9 cellular contexts compared by ENCODE assay signal in genomic region chr6:41638002-41638800, GRCh38. TPM values are rescaled to one million over a fixed set of nuclear protein-coding genes. Genes with fewer than 3 reads are reported as not detected.
DNase-seq lines count a peak whose midpoint lies in the region; ATAC-seq and TF ChIP-seq lines count a peak whose summit lies in the region.
"Had no signal": no experiment of that assay in that cellular context is flagged by ENCODE, and none has a peak within 500 bp of the region (broad histone marks: within the 10 kb centered on the region; RNA-seq: fewer than 3 reads in every experiment).

TSS of gene MDFI (plus strand) at chr6:41638468. CDS start at chr6:41638750, 282 bp downstream.

- H2AFZ ChIP-seq in GM23248: no peak within 1 kb of the TSS

- peak; percentile 8 for TF ChIP-seq POLR2A in prostate gland (IDR thresholded peaks at IDR 0.05)

- no peak for TF ChIP-seq CTCF in VCaP (conservative IDR thresholded peaks at IDR 0.05)
- no peak for TF ChIP-seq CTCF in prostate gland (IDR thresholded peaks at IDR 0.05)

- WGBS in GM23248 (ENCODE audit: low coverage in 1 of 2, low lambda C conversion rate in 2 of 2, missing lambda C conversion rate in 2 of 2), 2 experiments: 4 to 5% methylated on average over 28 to 74 of the region's 75 CpGs
- 1% methylated on average over 61 of the region's 75 CpGs for WGBS in prostate gland

- peaks cover 5% of the 10 kb centered on the region; the same call in 1 of the 2 replicates for H3K4me1 ChIP-seq in GM23248 (ENCODE audit: insufficient read depth)
- H3K4me1 ChIP-seq in prostate gland (replicated peaks): peaks cover 4% of the 10 kb centered on the region

- no peaks in the 10 kb centered on the region for H3K36me3 ChIP-seq in GM23248 (ENCODE audit: low read depth)
- no peaks in the 10 kb centered on the region for H3K36me3 ChIP-seq in prostate gland

- peak within 1 kb of the TSS; percentile 45 for H3K4me2 ChIP-seq in GM23248 (ENCODE audit: unreplicated experiment)

- H4K20me1 ChIP-seq in GM23248 (ENCODE audit: insufficient read depth): no peaks in the 10 kb centered on the region

- in situ Hi-C loops in GM23248 (cut with MboI): no loop called here
- in situ Hi-C loops in ACHN (cut with HindIII; ENCODE audit: low pct_ligation_motif_present, low pct_unique_long_range_greater_than_20kb, low sequenced_read_pairs): no loop called here

- intact Hi-C loops in left cardiac atrium (cut with DNase I) (no loop called here), prostate gland (cut with DNase I) (no loop called here)

- DNase-seq in GM23248 (no peak), left cardiac atrium (no peak), prostate gland (ENCODE audit: low spot score) (no peak), NCI-H1930 (lab: John Stamatoyannopoulos, UW) (no peak), NCI-H1048 (lab: John Stamatoyannopoulos, UW) (no peak), ACHN (no peak)
- DNase-seq in effector CD4-positive, alpha-beta T cell: no peak

- H3K9ac ChIP-seq in GM23248: no peak within 1 kb of the TSS

- H3K4me3 ChIP-seq in GM23248 (no peak within 1 kb of the TSS), prostate gland (peak within 1 kb of the TSS; percentile 36 to 47)

- no peaks in the 10 kb centered on the region for H3K9me2 ChIP-seq in GM23248 (ENCODE audit: insufficient read depth)

- H3K9me3 ChIP-seq in GM23248 (ENCODE audit: low read depth) (no peaks in the 10 kb centered on the region), prostate gland (no peaks in the 10 kb centered on the region)

- peak; percentile 32 to 36 for ATAC-seq in left cardiac atrium

- H3K27ac ChIP-seq in GM23248: no peak within 1 kb of the TSS
- H3K27ac ChIP-seq in VCaP: peak within 1 kb of the TSS; percentile 64; the same call in 1 of the 2 replicates
- H3K27ac ChIP-seq in prostate gland: peak within 1 kb of the TSS; percentile 17 to 58

- no peaks in the 10 kb centered on the region for H3K79me2 ChIP-seq in GM23248 (ENCODE audit: insufficient read depth)

- no peaks in the 10 kb centered on the region for H3F3A ChIP-seq in GM23248 (ENCODE audit: insufficient read depth)

- H3K27me3 ChIP-seq in GM23248 (replicated peaks; ENCODE audit: insufficient read depth) (peaks cover 63% of the 10 kb centered on the region), prostate gland (replicated peaks; ENCODE audit: insufficient read depth) (no peaks in the 10 kb centered on the region)

RNA-seq across cellular contexts. Expression of gene MDFI, which starts in this region (rescaled TPM):
- 1.4 TPM in 1 of 2 replicates, not detected in the other for total RNA-seq in GM23248 (2014; rRNA removed; shearing (Covaris generic))
- not detected in 2 replicates for polyA plus RNA-seq in GM23248 (2016; fragmentation: Nextera tagmentation; extraction: Ambion mirVana)
- total RNA-seq in left cardiac atrium: 1 to 10 TPM; 9.2 TPM
- total RNA-seq in prostate gland: 10 to 100 TPM; 31.8 to 77.9 TPM
- total RNA-seq: T-helper 2 cell treated with Interferon-gamma antibody and Interleukin-4, amounts not matched to agents 100 ng/mL and 5 ng/mL, for 36 hours had no signal
